In genomic region chr1:156901966-156902922, GRCh38 we compare ENCODE assay signal across 30 cellular contexts. TPM values are rescaled to one million over a fixed set of nuclear protein-coding genes. Genes with fewer than 3 reads are reported as not detected.
A peak's percentile ranks its signal among the peaks of the same experiment; 100 is the strongest.
DNase-seq lines count a peak whose midpoint lies in the region; ATAC-seq, FAIRE-seq and TF ChIP-seq lines count a peak whose summit lies in the region.
"Had no signal": no experiment of that assay in that cellular context is flagged by ENCODE, and none has a peak within 500 bp of the region (broad histone marks: within the 10 kb centered on the region; RNA-seq: fewer than 3 reads in every experiment).

No MANE protein-coding gene starts in this region.

- CTCF ChIA-PET in H1 (lab: Charles Lee; ENCODE audit: partially characterized antibody), result interaction anchor here (0.9 to 6.7 kb wide), 12 partner anchors 8 to 239 kb away, joined by 3 to 73 read pairs (median 8); partner anchors contain the start of genes LRRC71 and PEAR1

- H3K56ac ChIP-seq in H1 (replicated peaks; ENCODE audit: insufficient read length, low read depth, low read length), result no peak overlapping the region

- peaks cover 0 to 7% (median 2%) of the 10 kb centered on the region in 4 experiments; a peak in 4 of 7 replicates for H3K27me3 ChIP-seq in H1 (replicated peaks in 1 of 4; ENCODE audit: control insufficient read depth in 3 of 4, extremely low read depth in 1 of 4, insufficient read depth in 3 of 4, low read length in 3 of 4)
- peaks cover 18% of the 10 kb centered on the region for H3K27me3 ChIP-seq in transverse colon
- H3K27me3 ChIP-seq: ascending aorta had no signal

- H2BK20ac ChIP-seq in H1 (ENCODE audit: low read length), result no peak overlapping the region

- no peaks in the 10 kb centered on the region for H3K9me3 Mint-ChIP-seq in nephron progenitor cell
- H3K9me3 Mint-ChIP-seq: activated CD4-positive, alpha-beta memory T cell treated with anti-CD3 and anti-CD28 coated beads for 36 hours; CD4-positive, alpha-beta T cell; natural killer cell treated with Interleukin-12 subunit alpha and Interleukin-12 subunit beta and Interleukin-15 and Interleukin-18, amount 100 ng/mL, for 72 hours; stimulated activated memory B cell treated with anti-CD40 and anti-IgM and Interleukin-4, amounts not matched to agents 10 μg/mL and 1 μg/mL and 100 μg/mL, for 72 hours; WTC11 had no signal

- H3K27ac Mint-ChIP-seq in nephron progenitor cell, result no peak overlapping the region
- H3K27ac Mint-ChIP-seq: activated CD4-positive, alpha-beta memory T cell treated with anti-CD3 and anti-CD28 coated beads for 36 hours; CD4-positive, alpha-beta T cell; natural killer cell treated with Interleukin-12 subunit alpha and Interleukin-12 subunit beta and Interleukin-15 and Interleukin-18, amount 100 ng/mL, for 72 hours; progenitor cell of endocrine pancreas; stimulated activated memory B cell treated with anti-CD40 and anti-IgM and Interleukin-4, amounts not matched to agents 10 μg/mL and 1 μg/mL and 100 μg/mL, for 72 hours; WTC11 had no signal

- POLR2A ChIA-PET in H1 (lab: Charles Lee; ENCODE audit: partially characterized antibody), result interaction anchor here (1.0 to 1.3 kb wide), 5 partner anchors 9 to 25 kb away, joined by 3 to 4 read pairs (median 3); no protein-coding TSS in a partner anchor

- no peaks in the 10 kb centered on the region for H4K20me1 ChIP-seq in H1 (replicated peaks in 1 of 2; ENCODE audit: control insufficient read depth in 1 of 2, insufficient read depth in 2 of 2, low read length in 2 of 2)

- no peak overlapping the region for H2AFZ ChIP-seq in H1 (ENCODE audit: low read length)

- peaks cover 0 to 4% of the 10 kb centered on the region in 2 experiments; a peak in 1 of 4 replicates for H3K9me3 ChIP-seq in H1 (ENCODE audit: insufficient read depth in 2 of 2, low read depth in 1 of 2, low read length in 1 of 2)
- no peaks in the 10 kb centered on the region for H3K9me3 ChIP-seq in transverse colon
- H3K9me3 ChIP-seq: ascending aorta, suprapubic skin had no signal

- H2BK15ac ChIP-seq in H1 (ENCODE audit: low read length), result no peak overlapping the region

- H2BK5ac ChIP-seq in H1 (ENCODE audit: low read depth, low read length), result no peak overlapping the region

- H3K4me2 ChIP-seq in H1 (ENCODE audit: insufficient read depth in 1 of 2, low read depth in 2 of 2, low read length in 2 of 2), result no peak overlapping the region

- intact Hi-C loops in transverse colon (cut with DNase I; ENCODE audit: low total_unique reads), result no loop called here

- H3K4me3 Mint-ChIP-seq in nephron progenitor cell, result peak overlapping the region; percentile 35
- H3K4me3 Mint-ChIP-seq: activated CD4-positive, alpha-beta memory T cell treated with anti-CD3 and anti-CD28 coated beads for 36 hours; CD4-positive, alpha-beta T cell; natural killer cell treated with Interleukin-12 subunit alpha and Interleukin-12 subunit beta and Interleukin-15 and Interleukin-18, amount 100 ng/mL, for 72 hours; stimulated activated memory B cell treated with anti-CD40 and anti-IgM and Interleukin-4, amounts not matched to agents 10 μg/mL and 1 μg/mL and 100 μg/mL, for 72 hours; WTC11 had no signal

- H3K4me1 Mint-ChIP-seq in nephron progenitor cell, result peaks cover 71% of the 10 kb centered on the region

- no peak overlapping the region for H4K91ac ChIP-seq in H1 (replicated peaks; ENCODE audit: insufficient read length, low read length)

- no peak overlapping the region for H3K27ac ChIP-seq in H1 (ENCODE audit: low read depth, low read length)
- no peak overlapping the region for H3K27ac ChIP-seq in transverse colon
- H3K27ac ChIP-seq: ascending aorta had no signal

- H3K36me3 ChIP-seq in H1 (ENCODE audit: control insufficient read depth in 2 of 4, insufficient read depth in 4 of 4, low read length in 3 of 4) (no peaks in the 10 kb centered on the region), transverse colon (no peaks in the 10 kb centered on the region)
- H3K36me3 ChIP-seq: suprapubic skin had no signal

- in situ Hi-C loops in transverse colon (cut with MboI; ENCODE audit: low pct_ligation_motif_present in 1 of 4, low pct_unique_long_range_greater_than_20kb in 1 of 4, low sequenced_read_pairs in 3 of 4), result no loop called here

- H3K4me1 ChIP-seq in H1 (replicated peaks in 1 of 4; ENCODE audit: control insufficient read depth in 3 of 4, insufficient read depth in 4 of 4, low read length in 3 of 4) (peaks cover 0 to 4% (median 0%) of the 10 kb centered on the region in 4 experiments; a peak in 3 of 7 replicates), transverse colon (peaks cover 0 to 10% (median 0%) of the 10 kb centered on the region in 4 donors)

- peak; percentile 63 for DNase-seq in AG10803 (ENCODE audit: low read depth)
- DNase-seq in EL, result peak; percentile 77
- no peak for DNase-seq in H1 (ENCODE audit: low read depth in 1 of 2, low spot score in 2 of 2)
- DNase-seq in nephron progenitor cell, result no peak
- no peak for DNase-seq in Kasumi-1 (lab: John Stamatoyannopoulos, UW)
- DNase-seq in transverse colon, result no peak
- DNase-seq: activated CD4-positive, alpha-beta memory T cell treated with anti-CD3 and anti-CD28 coated beads for 36 hours; activated effector memory CD4-positive, alpha-beta T cell treated with anti-CD3 and anti-CD28 coated beads, Interleukin-2, amount 50 U/mL, for 16 hours; CD4-positive, alpha-beta T cell; DMS 273 treated with DMSO at 0.1 percent for 48 hours; effector CD4-positive, alpha-beta T cell; KG1; kidney glomerular epithelial cell; NCI-H1694 treated with DMSO at 0.1 percent for 48 hours; NCI-H2227 treated with DMSO at 0.1 percent for 48 hours; NCI-H748 treated with DMSO at 0.1 percent for 48 hours; stimulated activated CD4-positive, alpha-beta T cell treated with anti-CD3 and anti-CD28 coated beads, Interleukin-1b, Interleukin-23, amount 100 ng/mL, for 48 hours; T1000 had no signal

- no peaks in the 10 kb centered on the region for H3K79me1 ChIP-seq in H1 (ENCODE audit: low read depth, low read length)

- H3K27me3 Mint-ChIP-seq in nephron progenitor cell (ENCODE audit: low read depth, poor library complexity), result peaks cover 16% of the 10 kb centered on the region

- no peak overlapping the region for H3K23ac ChIP-seq in H1 (ENCODE audit: insufficient read length)

- H3K9ac ChIP-seq in H1 (replicated peaks in 1 of 4; ENCODE audit: extremely low read depth in 1 of 4, low read depth in 3 of 4, low read length in 3 of 4), result no peak overlapping the region

- H3K79me2 ChIP-seq in H1 (ENCODE audit: control insufficient read depth in 1 of 2, insufficient read depth in 2 of 2, low read length in 2 of 2), result no peaks in the 10 kb centered on the region

- ATAC-seq in HG02852 (IDR thresholded peaks at IDR 0.05; ENCODE audit: unreplicated experiment) (no peak), HG02970 (IDR thresholded peaks at IDR 0.05; ENCODE audit: low FRiP score, unreplicated experiment) (no peak)
- ATAC-seq: esophagus mucosa; natural killer cell treated with Interleukin-12 subunit alpha and Interleukin-12 subunit beta and Interleukin-15 and Interleukin-18, amount 100 ng/mL, for 72 hours; stimulated activated memory B cell treated with anti-CD40 and anti-IgM and Interleukin-4, amounts not matched to agents 10 μg/mL and 1 μg/mL and 100 μg/mL, for 72 hours; WTC11 had no signal

- H3K36me3 Mint-ChIP-seq in nephron progenitor cell (ENCODE audit: low read depth), result peaks cover 4% of the 10 kb centered on the region
- H3K36me3 Mint-ChIP-seq: activated CD4-positive, alpha-beta memory T cell treated with anti-CD3 and anti-CD28 coated beads for 36 hours; natural killer cell treated with Interleukin-12 subunit alpha and Interleukin-12 subunit beta and Interleukin-15 and Interleukin-18, amount 100 ng/mL, for 72 hours; stimulated activated memory B cell treated with anti-CD40 and anti-IgM and Interleukin-4, amounts not matched to agents 10 μg/mL and 1 μg/mL and 100 μg/mL, for 72 hours; WTC11 had no signal

- no peak overlapping the region for H3K4ac ChIP-seq in H1 (replicated peaks; ENCODE audit: insufficient read length, low read depth, low read length)

- peak overlapping the region; percentile 81; the same call in 1 of the 2 replicates for H4K8ac ChIP-seq in H1 (ENCODE audit: extremely low read depth, insufficient read depth, low read length)

- no peak for TF ChIP-seq CTCF in AG10803 (conservative IDR thresholded peaks at IDR 0.05; ENCODE audit: low read length)
- no peak for TF ChIP-seq CTCF in H1 (IDR thresholded peaks at IDR 0.05; ENCODE audit: control extremely low read depth in 1 of 3, insufficient read depth in 1 of 3, low read depth in 1 of 3, low read length in 3 of 3)
- TF ChIP-seq CTCF in nephron progenitor cell (IDR thresholded peaks at IDR 0.05), result no peak
- TF ChIP-seq CTCF in transverse colon (IDR thresholded peaks at IDR 0.05), result no peak

- no peak for FAIRE-seq in H1 (lab: Jason Lieb, UNC)
- FAIRE-seq: G401.6 had no signal

- no peak for TF ChIP-seq POLR2A in H1 (IDR thresholded peaks at IDR 0.05; ENCODE audit: control extremely low read depth in 1 of 2, low read depth in 2 of 2, low read length in 2 of 2)
- no peak for TF ChIP-seq POLR2A in transverse colon (IDR thresholded peaks at IDR 0.05)

- H3K4me3 ChIP-seq in AG10803 (ENCODE audit: low read length) (peak overlapping the region; percentile 13; the same call in 1 of the 2 replicates), H1 (ENCODE audit: extremely low read depth in 1 of 4, insufficient read depth in 2 of 4, low read depth in 3 of 4, low read length in 4 of 4) (no peak overlapping the region), transverse colon (no peak overlapping the region)
- H3K4me3 ChIP-seq: ascending aorta, suprapubic skin had no signal

- no peak for TF ChIP-seq EP300 in H1 (IDR thresholded peaks at IDR 0.05; ENCODE audit: borderline replicate concordance in 1 of 2, low read depth in 2 of 2, low read length in 2 of 2)
- TF ChIP-seq EP300 in transverse colon (IDR thresholded peaks at IDR 0.05; ENCODE audit: low read depth), result no peak

- H3K14ac ChIP-seq in H1 (ENCODE audit: insufficient read length), result no peak overlapping the region

- H4K5ac ChIP-seq in H1 (ENCODE audit: insufficient read length, low read depth, low read length), result no peak overlapping the region

- no peaks in the 10 kb centered on the region for H3K23me2 ChIP-seq in H1 (ENCODE audit: low read depth, low read length)

- H3K18ac ChIP-seq in H1 (ENCODE audit: extremely low read depth, low read length), result no peak overlapping the region

- H2BK120ac ChIP-seq in H1 (replicated peaks; ENCODE audit: low read depth, low read length), result no peak overlapping the region

- 77% methylated on average over 20 of the region's 23 CpGs; no CpG with 5 or more reads in 1 of the 2 experiments for WGBS in H1 (ENCODE audit: extremely low coverage in 1 of 2, insufficient coverage in 1 of 2, insufficient read length in 1 of 2, insufficient replicate concordance in 2 of 2, low coverage in 1 of 2, low lambda C conversion rate in 2 of 2, missing lambda C conversion rate in 1 of 2), 2 experiments
- WGBS in transverse colon (ENCODE audit: low coverage in 1 of 2), 2 donors, result 67 to 78% methylated on average over 10 to 22 of the region's 23 CpGs

- TF ChIP-seq RAD21 in H1 (IDR thresholded peaks at IDR 0.05 in 1 of 2, conservative IDR thresholded peaks at IDR 0.05 in 1 of 2; ENCODE audit: low read depth in 2 of 2, low read length in 2 of 2), result no peak

- H2BK12ac ChIP-seq in H1 (ENCODE audit: low read depth, low read length), result no peak overlapping the region

- H2AK5ac ChIP-seq in H1 (ENCODE audit: low read depth, low read length), result 0 out of 2 replicates have a peak overlapping the region, but pooled peaks have one; percentile 54

RNA-seq across cellular contexts. Expression of gene PEAR1, which starts 8.7 kb away (rescaled TPM):
- total RNA-seq in H1 (2021; fragmentation: NEBNext Ultra II Directional; extraction: Animal tissue kit (Norgen Biotek cat#: 25700)), result 0.71 and 0.82 TPM in 2 replicates
- 0.63 and 0.77 TPM in 2 replicates for polyA plus RNA-seq in H1 (2011; rRNA removed)
- 0.44 TPM for polyA plus RNA-seq in H1 (2011; cell fraction: cytosol; rRNA removed)
- polyA plus RNA-seq in H1 (2011; cell fraction: nucleus; rRNA removed), result 3.3 TPM
- 0.26 to 0.88 TPM (median 0.65 TPM) in 4 replicates for polyA plus RNA-seq in H1 (2012, experiment 1 of 2)
- polyA plus RNA-seq in H1 (2012, experiment 2 of 2), result 0.39 TPM
- 0.53 TPM for polyA plus RNA-seq in H1 (2013, experiment 1 of 2)
- 0.42 TPM for polyA plus RNA-seq in H1 (2013, experiment 2 of 2)
- polyA minus RNA-seq in H1 (2011; rRNA and poly(A)+ RNA removed), result 0.13 and 0.22 TPM in 2 replicates
- 0.37 TPM for polyA minus RNA-seq in H1 (2011; cell fraction: cytosol; rRNA and poly(A)+ RNA removed)
- polyA minus RNA-seq in H1 (2011; cell fraction: nucleus; rRNA and poly(A)+ RNA removed), result 1.5 TPM
- 1 to 10 TPM; 1.8 to 5.6 (median 3.7) TPM for total RNA-seq in transverse colon
- total RNA-seq: activated CD4-positive, alpha-beta memory T cell treated with anti-CD3 and anti-CD28 coated beads for 36 hours; progenitor cell of endocrine pancreas had no signal

RNA-seq across cellular contexts. Expression of gene LRRC71, which starts 18.2 kb away (rescaled TPM):
- total RNA-seq in H1 (2021; fragmentation: NEBNext Ultra II Directional; extraction: Animal tissue kit (Norgen Biotek cat#: 25700)), result not detected in 2 replicates
- 0.05 and 0.16 TPM in 2 replicates for polyA plus RNA-seq in H1 (2011; rRNA removed)
- polyA plus RNA-seq in H1 (2011; cell fraction: cytosol; rRNA removed), result 0.27 TPM
- polyA plus RNA-seq in H1 (2011; cell fraction: nucleus; rRNA removed), result 0.46 TPM
- 0.12 to 0.59 TPM (median 0.31 TPM) in 4 replicates for polyA plus RNA-seq in H1 (2012, experiment 1 of 2)
- not detected for polyA plus RNA-seq in H1 (2012, experiment 2 of 2)
- polyA plus RNA-seq in H1 (2013, experiment 1 of 2), result 0.12 TPM
- polyA plus RNA-seq in H1 (2013, experiment 2 of 2), result 0.11 TPM
- 0.24 TPM in 1 of 2 replicates, not detected in the other for polyA minus RNA-seq in H1 (2011; rRNA and poly(A)+ RNA removed)
- not detected for polyA minus RNA-seq in H1 (2011; cell fraction: cytosol; rRNA and poly(A)+ RNA removed)
- not detected for polyA minus RNA-seq in H1 (2011; cell fraction: nucleus; rRNA and poly(A)+ RNA removed)
- total RNA-seq in transverse colon, result 1 to 10 TPM in 1 of 4 donors, not detected in 3; 1.2 TPM
- total RNA-seq: activated CD4-positive, alpha-beta memory T cell treated with anti-CD3 and anti-CD28 coated beads for 36 hours; ascending aorta; CD4-positive, alpha-beta T cell; esophagus mucosa; HT1080; natural killer cell treated with Interleukin-12 subunit alpha and Interleukin-12 subunit beta and Interleukin-15 and Interleukin-18, amount 100 ng/mL, for 72 hours; progenitor cell of endocrine pancreas; suprapubic skin had no signal
- polyA plus RNA-seq: AG04450 had no signal

RNA-seq across cellular contexts. Expression of gene NTRK1, which starts 41.6 kb away (rescaled TPM):
- total RNA-seq in H1 (2021; fragmentation: NEBNext Ultra II Directional; extraction: Animal tissue kit (Norgen Biotek cat#: 25700)), result 0.24 and 0.27 TPM in 2 replicates
- polyA plus RNA-seq in H1 (2011; rRNA removed), result 0.12 and 0.13 TPM in 2 replicates
- 0.06 TPM for polyA plus RNA-seq in H1 (2011; cell fraction: cytosol; rRNA removed)
- 0.74 TPM for polyA plus RNA-seq in H1 (2011; cell fraction: nucleus; rRNA removed)
- polyA plus RNA-seq in H1 (2012, experiment 1 of 2), result 0.05 to 0.15 TPM (median 0.13 TPM) in 3 of 4 replicates, not detected in the other
- 0.05 TPM for polyA plus RNA-seq in H1 (2012, experiment 2 of 2)
- 0.18 TPM for polyA plus RNA-seq in H1 (2013, experiment 1 of 2)
- polyA plus RNA-seq in H1 (2013, experiment 2 of 2), result 0.06 TPM
- 0.12 and 0.13 TPM in 2 replicates for polyA minus RNA-seq in H1 (2011; rRNA and poly(A)+ RNA removed)
- not detected for polyA minus RNA-seq in H1 (2011; cell fraction: cytosol; rRNA and poly(A)+ RNA removed)
- not detected for polyA minus RNA-seq in H1 (2011; cell fraction: nucleus; rRNA and poly(A)+ RNA removed)
- 1 to 10 TPM in 1 of 4 donors, under 1 TPM in 2, not detected in 1; 0.20 to 2.6 (median 0.64) TPM for total RNA-seq in transverse colon
- total RNA-seq: ascending aorta, progenitor cell of endocrine pancreas had no signal
- polyA plus RNA-seq: AG04450 had no signal

RNA-seq across cellular contexts. Expression of gene INSRR, which starts 43.3 kb away (rescaled TPM):
- total RNA-seq in H1 (2021; fragmentation: NEBNext Ultra II Directional; extraction: Animal tissue kit (Norgen Biotek cat#: 25700)), result not detected in 2 replicates
- 0.02 TPM in 2 replicates for polyA plus RNA-seq in H1 (2011; rRNA removed)
- polyA plus RNA-seq in H1 (2011; cell fraction: cytosol; rRNA removed), result not detected
- polyA plus RNA-seq in H1 (2011; cell fraction: nucleus; rRNA removed), result 0.17 TPM
- polyA plus RNA-seq in H1 (2012, experiment 1 of 2), result 0.03 to 0.04 TPM in 2 of 4 replicates, not detected in the others
- polyA plus RNA-seq in H1 (2012, experiment 2 of 2), result 0.03 TPM
- not detected for polyA plus RNA-seq in H1 (2013, experiment 1 of 2)
- under 0.01 TPM for polyA plus RNA-seq in H1 (2013, experiment 2 of 2)
- polyA minus RNA-seq in H1 (2011; rRNA and poly(A)+ RNA removed), result 0.07 TPM in 1 of 2 replicates, not detected in the other
- not detected for polyA minus RNA-seq in H1 (2011; cell fraction: cytosol; rRNA and poly(A)+ RNA removed)
- 0.10 TPM for polyA minus RNA-seq in H1 (2011; cell fraction: nucleus; rRNA and poly(A)+ RNA removed)
- total RNA-seq in transverse colon, result not detected
- total RNA-seq: CD4-positive, alpha-beta T cell; esophagus mucosa; HT1080; progenitor cell of endocrine pancreas; suprapubic skin had no signal
- polyA plus RNA-seq: AG04450 had no signal

Comparison
In these comparisons a context has a peak if more than half of its experiments do, and no peak if none do; other contexts are left out.
1. DNase-seq: peak in AG10803 (single experiment) and EL (single experiment); none in H1 (0 of 2), nephron progenitor cell (single experiment), Kasumi-1 (0 of 2) and transverse colon (single experiment).